Comparison of ENCODE assay signal across 13 cellular contexts in genomic region chr7:101171442-101171837, GRCh38. TPM values are rescaled to one million over a fixed set of nuclear protein-coding genes. Genes with fewer than 3 reads are reported as not detected.
DNase-seq lines count a peak whose midpoint lies in the region; ATAC-seq and TF ChIP-seq lines count a peak whose summit lies in the region.
"Had no signal": no experiment of that assay in that cellular context is flagged by ENCODE, and none has a peak within 500 bp of the region (broad histone marks: within the 10 kb centered on the region; RNA-seq: fewer than 3 reads in every experiment).

No MANE protein-coding gene starts in this region.

- H3K27ac Mint-ChIP-seq in stimulated activated naive CD8-positive, alpha-beta T cell treated with anti-CD3 and anti-CD28 coated beads, Interleukin-15, amount 100 ng/mL, for 72 hours: no peak overlapping the region

- no peak overlapping the region for H3K4me3 ChIP-seq in RWPE2 (ENCODE audit: severe bottlenecking)
- no peak overlapping the region for H3K4me3 ChIP-seq in fibroblast of villous mesenchyme (ENCODE audit: low read depth, low read length)
- H3K4me3 ChIP-seq in MM.1S (ENCODE audit: low read length): no peak overlapping the region
- no peak overlapping the region for H3K4me3 ChIP-seq in MG63

- H3K27me3 ChIP-seq in RWPE2 (ENCODE audit: insufficient read depth, poor library complexity, severe bottlenecking) (peaks cover 66% of the 10 kb centered on the region), MM.1S (replicated peaks; ENCODE audit: insufficient read depth, low read length) (peaks cover 93% of the 10 kb centered on the region), MG63 (peaks cover 36% of the 10 kb centered on the region)

- ATAC-seq in stimulated activated naive CD8-positive, alpha-beta T cell treated with anti-CD3 and anti-CD28 coated beads, Interleukin-15, amount 100 ng/mL, for 72 hours: no peak
- no peak for ATAC-seq in stimulated activated naive CD8-positive, alpha-beta T cell treated with anti-CD3 and anti-CD28 coated beads, Interleukin-15, Interleukin-2, amounts not matched to agents 100 U/mL and 50 U/mL, for 24 hours
- ATAC-seq in RWPE2 (ENCODE audit: low read depth): no peak
- ATAC-seq in HG02884 (IDR thresholded peaks at IDR 0.05; ENCODE audit: unreplicated experiment): no peak
- ATAC-seq in GM21529 (IDR thresholded peaks at IDR 0.05; ENCODE audit: unreplicated experiment): no peak

- no peaks in the 10 kb centered on the region for H3K9me2 ChIP-seq in MM.1S (replicated peaks; ENCODE audit: insufficient read depth, low read length)

- no peaks in the 10 kb centered on the region for H4K20me1 ChIP-seq in MM.1S (ENCODE audit: insufficient read depth, low read length)

- H3K36me3 ChIP-seq in RWPE2 (ENCODE audit: low read depth) (no peaks in the 10 kb centered on the region), MM.1S (replicated peaks; ENCODE audit: insufficient read depth, low read length) (no peaks in the 10 kb centered on the region), MG63 (no peaks in the 10 kb centered on the region)

- no peak overlapping the region for H3K9ac ChIP-seq in MM.1S (ENCODE audit: low read length)

- no peaks in the 10 kb centered on the region for H3K9me3 Mint-ChIP-seq in stimulated activated naive CD8-positive, alpha-beta T cell treated with anti-CD3 and anti-CD28 coated beads, Interleukin-15, amount 100 ng/mL, for 72 hours

- no peaks in the 10 kb centered on the region for H3F3A ChIP-seq in MM.1S (ENCODE audit: insufficient read depth, low read length)

- H3K9me3 ChIP-seq in RWPE2 (ENCODE audit: severe bottlenecking) (no peaks in the 10 kb centered on the region), MM.1S (replicated peaks; ENCODE audit: insufficient read depth, low read length) (no peaks in the 10 kb centered on the region), MG63 (no peaks in the 10 kb centered on the region)

- no peak overlapping the region for H3K4me2 ChIP-seq in MM.1S (ENCODE audit: low read depth, low read length)

- H3K27me3 Mint-ChIP-seq in stimulated activated naive CD8-positive, alpha-beta T cell treated with anti-CD3 and anti-CD28 coated beads, Interleukin-15, amount 100 ng/mL, for 72 hours: peaks cover 100% of the 10 kb centered on the region

- TF ChIP-seq CTCF in RWPE2 (IDR thresholded peaks at IDR 0.05; ENCODE audit: poor library complexity, severe bottlenecking): peak; percentile 20
- TF ChIP-seq CTCF in fibroblast of villous mesenchyme (IDR thresholded peaks at IDR 0.05; ENCODE audit: insufficient read depth, low read depth, low read length): peak; percentile 43
- TF ChIP-seq CTCF in MM.1S (IDR thresholded peaks at IDR 0.05; ENCODE audit: low read length): no peak

- peaks cover 78% of the 10 kb centered on the region for H3K4me1 Mint-ChIP-seq in stimulated activated naive CD8-positive, alpha-beta T cell treated with anti-CD3 and anti-CD28 coated beads, Interleukin-15, amount 100 ng/mL, for 72 hours

- DNase-seq in stimulated activated naive CD8-positive, alpha-beta T cell treated with anti-CD3 and anti-CD28 coated beads, Interleukin-15, amount 100 ng/mL, for 72 hours: no peak
- no peak for DNase-seq in stimulated activated naive CD8-positive, alpha-beta T cell treated with anti-CD3 and anti-CD28 coated beads, Interleukin-15, Interleukin-2, amounts not matched to agents 100 U/mL and 50 U/mL, for 24 hours
- DNase-seq in RWPE2 (ENCODE audit: low spot score) (no peak), fibroblast of villous mesenchyme (ENCODE audit: low read depth) (no peak), MM.1S (no peak), MG63 (no peak)
- DNase-seq: activated CD4-positive, alpha-beta T cell treated with anti-CD3 and anti-CD28 coated beads for 4 hours; caudate nucleus; hypothalamus; Kasumi-1; occipital lobe had no signal

- no peaks in the 10 kb centered on the region for H3K79me2 ChIP-seq in MM.1S (ENCODE audit: low read length)

- peak overlapping the region; percentile 64 to 83 for H3K4me3 Mint-ChIP-seq in stimulated activated naive CD8-positive, alpha-beta T cell treated with anti-CD3 and anti-CD28 coated beads, Interleukin-15, amount 100 ng/mL, for 72 hours

- H3K4me1 ChIP-seq in RWPE2 (ENCODE audit: insufficient read depth, poor library complexity, severe bottlenecking): peaks cover 29% of the 10 kb centered on the region
- 0 out of 2 replicates have a peak, but pooled peaks cover 3% of the 10 kb centered on the region for H3K4me1 ChIP-seq in MM.1S (ENCODE audit: low read length)

- H2AFZ ChIP-seq in MM.1S (ENCODE audit: low read length): no peak overlapping the region

- H3K27ac ChIP-seq in RWPE2 (ENCODE audit: poor library complexity, severe bottlenecking) (no peak overlapping the region), MM.1S (ENCODE audit: low read length) (no peak overlapping the region)

RNA-seq across cellular contexts. Expression of gene VGF, which starts 6.1 kb away (rescaled TPM):
- total RNA-seq in fibroblast of villous mesenchyme: under 0.01 TPM in 1 of 2 replicates, not detected in the other
- 0.63 TPM in 1 of 2 replicates, not detected in the other for total RNA-seq in MG63 (2014; rRNA removed; shearing (Covaris generic); ENCODE audit: low replicate concordance)

RNA-seq across cellular contexts. Expression of gene NAT16, which starts 8.7 kb away (rescaled TPM):
- not detected in 2 replicates for total RNA-seq in fibroblast of villous mesenchyme
- not detected in 2 replicates for total RNA-seq in MG63 (2014; rRNA removed; shearing (Covaris generic); ENCODE audit: low replicate concordance)

RNA-seq across cellular contexts. Expression of gene AP1S1, which starts 17.2 kb away (rescaled TPM):
- total RNA-seq in fibroblast of villous mesenchyme: 129 and 154 TPM in 2 replicates
- total RNA-seq in MG63 (2014; rRNA removed; shearing (Covaris generic); ENCODE audit: low replicate concordance): 153 and 159 TPM in 2 replicates

RNA-seq across cellular contexts. Expression of gene MOGAT3, which starts 29.4 kb away (rescaled TPM):
- not detected in 2 replicates for total RNA-seq in fibroblast of villous mesenchyme
- total RNA-seq in MG63 (2014; rRNA removed; shearing (Covaris generic); ENCODE audit: low replicate concordance): not detected in 2 replicates
- total RNA-seq: occipital lobe had no signal

RNA-seq across cellular contexts. Expression of gene SERPINE1, which starts 44.5 kb away (rescaled TPM):
- total RNA-seq in fibroblast of villous mesenchyme: 700 and 921 TPM in 2 replicates
- total RNA-seq in MG63 (2014; rRNA removed; shearing (Covaris generic); ENCODE audit: low replicate concordance): 59.2 and 73.4 TPM in 2 replicates
